Comparison of ENCODE assay signal across 9 cellular contexts in the genomic region with DNA sequence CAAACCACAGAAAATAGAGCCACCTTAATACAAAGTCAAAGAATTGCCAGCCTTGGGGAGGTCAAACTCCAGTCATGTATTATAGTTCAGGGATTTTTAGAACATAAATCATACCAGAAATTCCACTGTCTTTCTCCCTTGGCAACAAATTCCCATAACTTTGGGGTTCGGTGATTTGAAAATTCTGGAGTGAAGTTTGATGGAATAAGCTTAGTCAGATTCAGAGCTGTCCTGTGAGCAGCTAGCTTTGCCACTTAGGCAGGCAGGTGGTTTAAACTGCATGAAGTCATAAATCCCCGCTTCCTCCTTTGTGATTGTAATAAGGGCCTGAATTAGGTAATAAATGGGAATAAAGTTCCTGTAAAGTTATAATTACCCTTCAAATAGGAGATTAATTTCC.
"Had no signal": no experiment of that assay in that cellular context is flagged by ENCODE, and none has a peak within 500 bp of the region (broad histone marks: within the 10 kb centered on the region; RNA-seq: fewer than 3 reads in every experiment).

No MANE protein-coding gene starts in this region.

- H3K4me3 ChIP-seq: gastrocnemius medialis had no signal

- ATAC-seq: activated T-helper 17 cell treated with anti-CD3 and anti-CD28 coated beads, Interleukin-2, amount 50 U/mL, for 72 hours; gastrocnemius medialis; naive thymus-derived CD4-positive, alpha-beta T cell; right cardiac atrium had no signal

- DNase-seq: activated CD4-positive, alpha-beta T cell treated with anti-CD3 and anti-CD28 coated beads, Interleukin-2, amount 10 ng/mL, durations not matched to agents 7 days and 5 days; activated naive CD4-positive, alpha-beta T cell treated with anti-CD3 and anti-CD28 coated beads for 36 hours; activated T-cell treated with anti-CD3 and anti-CD28 coated beads for 4 hours; gastrocnemius medialis; naive thymus-derived CD4-positive, alpha-beta T cell; right cardiac atrium; small intestine had no signal

- H3K36me3 ChIP-seq: gastrocnemius medialis, neutrophil had no signal

- H3K4me1 ChIP-seq: gastrocnemius medialis had no signal

- H3K9me3 ChIP-seq: gastrocnemius medialis, neutrophil had no signal

- H3K27ac ChIP-seq: gastrocnemius medialis, neutrophil had no signal

- H3K27me3 ChIP-seq: gastrocnemius medialis, neutrophil had no signal
